8 cellular contexts compared by ENCODE assay signal in genomic region chr3:98901465-98902174, GRCh38. TPM values are rescaled to one million over a fixed set of nuclear protein-coding genes. Genes with fewer than 3 reads are reported as not detected.
DNase-seq lines count a peak whose midpoint lies in the region; ATAC-seq, FAIRE-seq and TF ChIP-seq lines count a peak whose summit lies in the region.

DCBLD2 (minus strand) TSS chr3:98901695; CDS start chr3:98901326, 369 bp downstream.

- peaks cover 29% of the 10 kb centered on the region for H3K4me1 Mint-ChIP-seq in astrocyte (ENCODE audit: low read depth, unreplicated experiment)

- H3K27ac ChIP-seq in astrocyte (ENCODE audit: low read depth, low read length): peak within 1 kb of the TSS; percentile 93
- peak within 1 kb of the TSS; percentile 97 to 98 for H3K27ac ChIP-seq in right atrium auricular region
- peak within 1 kb of the TSS; percentile 79 to 82 for H3K27ac ChIP-seq in prostate gland

- peaks cover 36% of the 10 kb centered on the region for H4K20me1 ChIP-seq in astrocyte (ENCODE audit: insufficient read depth, low read length)

- FAIRE-seq in astrocyte (lab: Jason Lieb, UNC): peak; percentile 85

- in situ Hi-C loops in GM13977 (cut with MboI; ENCODE audit: low pct_unique_long_range_greater_than_20kb, low sequenced_read_pairs, unreplicated experiment): no loop called here

- DNase-seq in GM13977 (ENCODE audit: low spot score) (peak; percentile 99), NCI-H146 (lab: John Stamatoyannopoulos, UW) (peak; percentile 90), T-helper 22 cell (ENCODE audit: low read depth) (peak; percentile 79), astrocyte (ENCODE audit: low read depth) (peak; percentile 99), right atrium auricular region (ENCODE audit: low spot score) (peak; percentile 98), prostate gland (ENCODE audit: low spot score) (peak; percentile 98), ureter (ENCODE audit: low spot score) (peak; percentile 98)

- H3K36me3 Mint-ChIP-seq in astrocyte (ENCODE audit: low read depth, unreplicated experiment): no peaks in the 10 kb centered on the region

- H3K9me3 ChIP-seq in astrocyte (ENCODE audit: insufficient read depth, low read depth, low read length): no peaks in the 10 kb centered on the region
- no peaks in the 10 kb centered on the region for H3K9me3 ChIP-seq in right atrium auricular region
- no peaks in the 10 kb centered on the region for H3K9me3 ChIP-seq in prostate gland

- H3K9me3 Mint-ChIP-seq in astrocyte (ENCODE audit: unreplicated experiment): no peaks in the 10 kb centered on the region

- H3K36me3 ChIP-seq in astrocyte (ENCODE audit: insufficient read depth, low read length) (peaks cover 12% of the 10 kb centered on the region), right atrium auricular region (no peaks in the 10 kb centered on the region), prostate gland (no peaks in the 10 kb centered on the region)

- H3K27ac Mint-ChIP-seq in astrocyte (ENCODE audit: unreplicated experiment): peak within 1 kb of the TSS; percentile 75

- H3K79me2 ChIP-seq in astrocyte (ENCODE audit: insufficient read depth, low read length): peaks cover 74% of the 10 kb centered on the region

- WGBS in prostate gland: under 1% methylated on average over 65 of the region's 73 CpGs

- H2AFZ ChIP-seq in astrocyte (ENCODE audit: low read depth, low read length): no peak within 1 kb of the TSS

- peak within 1 kb of the TSS; percentile 87 for H3K4me2 ChIP-seq in astrocyte (ENCODE audit: low read length)

- peak; percentile 84 for TF ChIP-seq POLR2A in prostate gland (IDR thresholded peaks at IDR 0.05)

- H3K27me3 ChIP-seq in astrocyte (ENCODE audit: insufficient read depth, low read length) (no peaks in the 10 kb centered on the region), right atrium auricular region (no peaks in the 10 kb centered on the region), prostate gland (replicated peaks; ENCODE audit: insufficient read depth) (no peaks in the 10 kb centered on the region)

- intact Hi-C loops in prostate gland (cut with DNase I): no loop called here

- peak within 1 kb of the TSS; percentile 96 for H3K4me3 Mint-ChIP-seq in astrocyte (ENCODE audit: unreplicated experiment)

- peak; percentile 99 for ATAC-seq in HG02870 (IDR thresholded peaks at IDR 0.05; ENCODE audit: unreplicated experiment)

- TF ChIP-seq CTCF in GM13977 (IDR thresholded peaks at IDR 0.05; ENCODE audit: extremely low read depth, insufficient read depth, missing control alignments) (no peak), astrocyte (IDR thresholded peaks at IDR 0.05; ENCODE audit: insufficient read depth, low read depth, low read length) (no peak), right atrium auricular region (IDR thresholded peaks at IDR 0.05) (no peak), prostate gland (IDR thresholded peaks at IDR 0.05) (no peak)

- H3K4me1 ChIP-seq in astrocyte (ENCODE audit: insufficient read depth, low read length) (peaks cover 26% of the 10 kb centered on the region), right atrium auricular region (peaks cover 0 to 17% of the 10 kb centered on the region in 2 donors), prostate gland (replicated peaks) (no peaks in the 10 kb centered on the region)

- no peaks in the 10 kb centered on the region for H3K27me3 Mint-ChIP-seq in astrocyte (ENCODE audit: low read depth, unreplicated experiment)

- peak within 1 kb of the TSS; percentile 93 for H3K9ac ChIP-seq in astrocyte (ENCODE audit: low read length)

- peak within 1 kb of the TSS; percentile 95 for H3K4me3 ChIP-seq in astrocyte (ENCODE audit: insufficient read depth, low read depth, low read length)
- H3K4me3 ChIP-seq in right atrium auricular region: peak within 1 kb of the TSS; percentile 92 to 99
- H3K4me3 ChIP-seq in prostate gland: peak within 1 kb of the TSS; percentile 65 to 95

RNA-seq across cellular contexts. Expression of gene DCBLD2, which starts in this region (rescaled TPM):
- 214 and 243 TPM in 2 replicates for total RNA-seq in astrocyte
- total RNA-seq in right atrium auricular region: 10 to 100 TPM; 34.3 to 55.8 TPM
- total RNA-seq in prostate gland: 100 to 1,000 TPM in 1 of 2 donors, 10 to 100 TPM in 1; 26.4 to 151 TPM
- 21.1 TPM for total RNA-seq in ureter

Comparison
In these comparisons a context has a peak if more than half of its experiments do, and no peak if none do; other contexts are left out.
1. Peak in every context shown above with its lines: DNase-seq, ATAC-seq, H3K4me3 ChIP-seq and H3K27ac ChIP-seq.